ENCODE assay signal across 1 cellular context in the genomic region with DNA sequence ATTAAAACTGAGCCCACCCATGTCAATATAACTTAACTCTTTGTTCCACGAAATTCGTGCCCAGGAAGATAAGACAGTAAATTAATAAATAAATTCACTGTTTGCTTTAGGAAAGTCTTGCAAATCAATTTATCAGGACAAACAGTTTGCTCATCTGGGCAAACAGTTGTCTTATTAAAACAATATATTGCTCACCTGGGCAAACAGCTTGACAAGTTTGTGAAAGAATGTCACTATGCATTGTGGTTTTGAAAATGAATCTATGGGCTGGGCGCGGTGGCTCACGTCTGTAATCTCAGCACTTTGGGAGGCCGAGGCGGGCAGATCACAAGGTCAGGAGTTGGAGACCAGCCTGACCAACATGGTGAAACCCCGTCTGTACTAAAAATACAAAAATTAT.
A peak's percentile ranks its signal among the peaks of the same experiment; 100 is the strongest.
TF ChIP-seq lines count a peak whose summit lies in the region.
"Not testable (repeated sequence)": the region's sequence is repeated elsewhere in the genome, so short reads cannot be mapped to it uniquely, and the experiment has no call there.

No MANE protein-coding gene starts in this region.

TF ChIP-seq in A549, 52 proteins besides CTCF, POLR2A, EP300 and RAD21:
- not testable (repeated sequence) for TF ChIP-seq FOSL2 (IDR thresholded peaks at IDR 0.05)
- TF ChIP-seq FOSL2 (CRISPR knock-in tag; IDR thresholded peaks at IDR 0.05) = peak; percentile 62
- peak; percentile 78; the same call in 1 of the 2 replicates for TF ChIP-seq GATA3 (IDR thresholded peaks at IDR 0.05; ENCODE audit: borderline replicate concordance)
- TF ChIP-seq JUNB (IDR thresholded peaks at IDR 0.05) = 0 out of 2 replicates have a peak, but pooled peaks have one; percentile 25
